ENCODE assay signal across 1 cellular context in the genomic region with DNA sequence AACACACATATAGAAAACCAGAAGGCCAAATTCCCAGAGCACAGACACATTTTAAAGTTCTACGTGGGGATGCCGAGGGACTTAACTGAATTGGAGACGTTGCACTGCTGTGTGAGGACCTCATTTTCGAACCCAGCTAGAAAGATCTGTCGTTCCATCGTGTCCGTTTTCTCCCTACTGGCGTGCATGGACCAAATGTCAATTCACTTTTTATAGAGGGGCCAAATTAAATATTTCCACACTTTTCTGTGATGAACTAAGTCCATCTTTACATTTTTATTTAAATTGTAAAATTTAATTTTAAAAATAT.
A peak's percentile ranks its signal among the peaks of the same experiment; 100 is the strongest.
TF ChIP-seq lines count a peak whose summit lies in the region.

No MANE protein-coding gene starts in this region.

TF ChIP-seq in HEK293, 187 proteins besides CTCF, POLR2A, EP300 and RAD21 (continued from another document):
- TF ChIP-seq, protein P1, sequence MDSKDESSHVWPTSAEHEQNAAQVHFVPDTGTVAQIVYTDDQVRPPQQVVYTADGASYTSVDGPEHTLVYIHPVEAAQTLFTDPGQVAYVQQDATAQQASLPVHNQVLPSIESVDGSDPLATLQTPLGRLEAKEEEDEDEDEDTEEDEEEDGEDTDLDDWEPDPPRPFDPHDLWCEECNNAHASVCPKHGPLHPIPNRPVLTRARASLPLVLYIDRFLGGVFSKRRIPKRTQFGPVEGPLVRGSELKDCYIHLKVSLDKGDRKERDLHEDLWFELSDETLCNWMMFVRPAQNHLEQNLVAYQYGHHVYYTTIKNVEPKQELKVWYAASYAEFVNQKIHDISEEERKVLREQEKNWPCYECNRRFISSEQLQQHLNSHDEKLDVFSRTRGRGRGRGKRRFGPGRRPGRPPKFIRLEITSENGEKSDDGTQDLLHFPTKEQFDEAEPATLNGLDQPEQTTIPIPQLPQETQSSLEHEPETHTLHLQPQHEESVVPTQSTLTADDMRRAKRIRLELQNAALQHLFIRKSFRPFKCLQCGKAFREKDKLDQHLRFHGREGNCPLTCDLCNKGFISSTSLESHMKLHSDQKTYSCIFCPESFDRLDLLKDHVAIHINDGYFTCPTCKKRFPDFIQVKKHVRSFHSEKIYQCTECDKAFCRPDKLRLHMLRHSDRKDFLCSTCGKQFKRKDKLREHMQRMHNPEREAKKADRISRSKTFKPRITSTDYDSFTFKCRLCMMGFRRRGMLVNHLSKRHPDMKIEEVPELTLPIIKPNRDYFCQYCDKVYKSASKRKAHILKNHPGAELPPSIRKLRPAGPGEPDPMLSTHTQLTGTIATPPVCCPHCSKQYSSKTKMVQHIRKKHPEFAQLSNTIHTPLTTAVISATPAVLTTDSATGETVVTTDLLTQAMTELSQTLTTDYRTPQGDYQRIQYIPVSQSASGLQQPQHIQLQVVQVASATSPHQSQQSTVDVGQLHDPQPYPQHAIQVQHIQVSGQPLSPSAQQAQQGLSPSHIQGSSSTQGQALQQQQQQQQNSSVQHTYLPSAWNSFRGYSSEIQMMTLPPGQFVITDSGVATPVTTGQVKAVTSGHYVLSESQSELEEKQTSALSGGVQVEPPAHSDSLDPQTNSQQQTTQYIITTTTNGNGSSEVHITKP (tag by site-specific recombination; IDR thresholded peaks at IDR 0.05) = peak; percentile 59; the same call in 1 of the 2 replicates
- TF ChIP-seq, protein P2, sequence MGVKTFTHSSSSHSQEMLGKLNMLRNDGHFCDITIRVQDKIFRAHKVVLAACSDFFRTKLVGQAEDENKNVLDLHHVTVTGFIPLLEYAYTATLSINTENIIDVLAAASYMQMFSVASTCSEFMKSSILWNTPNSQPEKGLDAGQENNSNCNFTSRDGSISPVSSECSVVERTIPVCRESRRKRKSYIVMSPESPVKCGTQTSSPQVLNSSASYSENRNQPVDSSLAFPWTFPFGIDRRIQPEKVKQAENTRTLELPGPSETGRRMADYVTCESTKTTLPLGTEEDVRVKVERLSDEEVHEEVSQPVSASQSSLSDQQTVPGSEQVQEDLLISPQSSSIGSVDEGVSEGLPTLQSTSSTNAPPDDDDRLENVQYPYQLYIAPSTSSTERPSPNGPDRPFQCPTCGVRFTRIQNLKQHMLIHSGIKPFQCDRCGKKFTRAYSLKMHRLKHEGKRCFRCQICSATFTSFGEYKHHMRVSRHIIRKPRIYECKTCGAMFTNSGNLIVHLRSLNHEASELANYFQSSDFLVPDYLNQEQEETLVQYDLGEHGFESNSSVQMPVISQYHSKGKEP (tag by site-specific recombination; IDR thresholded peaks at IDR 0.05) = no peak
- peak; percentile 66 for TF ChIP-seq ZNF335 (tag by site-specific recombination; conservative IDR thresholded peaks at IDR 0.05)
- TF ChIP-seq, protein P3, sequence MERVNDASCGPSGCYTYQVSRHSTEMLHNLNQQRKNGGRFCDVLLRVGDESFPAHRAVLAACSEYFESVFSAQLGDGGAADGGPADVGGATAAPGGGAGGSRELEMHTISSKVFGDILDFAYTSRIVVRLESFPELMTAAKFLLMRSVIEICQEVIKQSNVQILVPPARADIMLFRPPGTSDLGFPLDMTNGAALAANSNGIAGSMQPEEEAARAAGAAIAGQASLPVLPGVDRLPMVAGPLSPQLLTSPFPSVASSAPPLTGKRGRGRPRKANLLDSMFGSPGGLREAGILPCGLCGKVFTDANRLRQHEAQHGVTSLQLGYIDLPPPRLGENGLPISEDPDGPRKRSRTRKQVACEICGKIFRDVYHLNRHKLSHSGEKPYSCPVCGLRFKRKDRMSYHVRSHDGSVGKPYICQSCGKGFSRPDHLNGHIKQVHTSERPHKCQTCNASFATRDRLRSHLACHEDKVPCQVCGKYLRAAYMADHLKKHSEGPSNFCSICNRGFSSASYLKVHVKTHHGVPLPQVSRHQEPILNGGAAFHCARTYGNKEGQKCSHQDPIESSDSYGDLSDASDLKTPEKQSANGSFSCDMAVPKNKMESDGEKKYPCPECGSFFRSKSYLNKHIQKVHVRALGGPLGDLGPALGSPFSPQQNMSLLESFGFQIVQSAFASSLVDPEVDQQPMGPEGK (tag by site-specific recombination; IDR thresholded peaks at IDR 0.05) = 0 out of 2 replicates have a peak, but pooled peaks have one; percentile 2
- TF ChIP-seq, protein P4, sequence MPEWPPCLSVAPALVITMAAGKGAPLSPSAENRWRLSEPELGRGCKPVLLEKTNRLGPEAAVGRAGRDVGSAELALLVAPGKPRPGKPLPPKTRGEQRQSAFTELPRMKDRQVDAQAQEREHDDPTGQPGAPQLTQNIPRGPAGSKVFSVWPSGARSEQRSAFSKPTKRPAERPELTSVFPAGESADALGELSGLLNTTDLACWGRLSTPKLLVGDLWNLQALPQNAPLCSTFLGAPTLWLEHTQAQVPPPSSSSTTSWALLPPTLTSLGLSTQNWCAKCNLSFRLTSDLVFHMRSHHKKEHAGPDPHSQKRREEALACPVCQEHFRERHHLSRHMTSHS (tag by site-specific recombination; IDR thresholded peaks at IDR 0.05) = no peak
- 0 out of 2 replicates have a peak, but pooled peaks have one; percentile 0 for TF ChIP-seq ZNF654 (tag by site-specific recombination; IDR thresholded peaks at IDR 0.05; ENCODE audit: low read depth)
- TF ChIP-seq, protein P5, sequence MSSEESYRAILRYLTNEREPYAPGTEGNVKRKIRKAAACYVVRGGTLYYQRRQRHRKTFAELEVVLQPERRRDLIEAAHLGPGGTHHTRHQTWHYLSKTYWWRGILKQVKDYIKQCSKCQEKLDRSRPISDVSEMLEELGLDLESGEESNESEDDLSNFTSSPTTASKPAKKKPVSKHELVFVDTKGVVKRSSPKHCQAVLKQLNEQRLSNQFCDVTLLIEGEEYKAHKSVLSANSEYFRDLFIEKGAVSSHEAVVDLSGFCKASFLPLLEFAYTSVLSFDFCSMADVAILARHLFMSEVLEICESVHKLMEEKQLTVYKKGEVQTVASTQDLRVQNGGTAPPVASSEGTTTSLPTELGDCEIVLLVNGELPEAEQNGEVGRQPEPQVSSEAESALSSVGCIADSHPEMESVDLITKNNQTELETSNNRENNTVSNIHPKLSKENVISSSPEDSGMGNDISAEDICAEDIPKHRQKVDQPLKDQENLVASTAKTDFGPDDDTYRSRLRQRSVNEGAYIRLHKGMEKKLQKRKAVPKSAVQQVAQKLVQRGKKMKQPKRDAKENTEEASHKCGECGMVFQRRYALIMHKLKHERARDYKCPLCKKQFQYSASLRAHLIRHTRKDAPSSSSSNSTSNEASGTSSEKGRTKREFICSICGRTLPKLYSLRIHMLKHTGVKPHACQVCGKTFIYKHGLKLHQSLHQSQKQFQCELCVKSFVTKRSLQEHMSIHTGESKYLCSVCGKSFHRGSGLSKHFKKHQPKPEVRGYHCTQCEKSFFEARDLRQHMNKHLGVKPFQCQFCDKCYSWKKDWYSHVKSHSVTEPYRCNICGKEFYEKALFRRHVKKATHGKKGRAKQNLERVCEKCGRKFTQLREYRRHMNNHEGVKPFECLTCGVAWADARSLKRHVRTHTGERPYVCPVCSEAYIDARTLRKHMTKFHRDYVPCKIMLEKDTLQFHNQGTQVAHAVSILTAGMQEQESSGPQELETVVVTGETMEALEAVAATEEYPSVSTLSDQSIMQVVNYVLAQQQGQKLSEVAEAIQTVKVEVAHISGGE (tag by site-specific recombination; conservative IDR thresholded peaks at IDR 0.05; ENCODE audit: low read depth) = peak; percentile 25
- peak; percentile 65; the same call in 1 of the 2 replicates for TF ChIP-seq ZFP37 (tag by site-specific recombination; IDR thresholded peaks at IDR 0.05)
- TF ChIP-seq, protein P6, sequence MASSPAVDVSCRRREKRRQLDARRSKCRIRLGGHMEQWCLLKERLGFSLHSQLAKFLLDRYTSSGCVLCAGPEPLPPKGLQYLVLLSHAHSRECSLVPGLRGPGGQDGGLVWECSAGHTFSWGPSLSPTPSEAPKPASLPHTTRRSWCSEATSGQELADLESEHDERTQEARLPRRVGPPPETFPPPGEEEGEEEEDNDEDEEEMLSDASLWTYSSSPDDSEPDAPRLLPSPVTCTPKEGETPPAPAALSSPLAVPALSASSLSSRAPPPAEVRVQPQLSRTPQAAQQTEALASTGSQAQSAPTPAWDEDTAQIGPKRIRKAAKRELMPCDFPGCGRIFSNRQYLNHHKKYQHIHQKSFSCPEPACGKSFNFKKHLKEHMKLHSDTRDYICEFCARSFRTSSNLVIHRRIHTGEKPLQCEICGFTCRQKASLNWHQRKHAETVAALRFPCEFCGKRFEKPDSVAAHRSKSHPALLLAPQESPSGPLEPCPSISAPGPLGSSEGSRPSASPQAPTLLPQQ (tag by site-specific recombination; IDR thresholded peaks at IDR 0.05) = 0 out of 2 replicates have a peak, but pooled peaks have one; percentile 10
- no peak for TF ChIP-seq RBAK (tag by site-specific recombination; IDR thresholded peaks at IDR 0.05)
- TF ChIP-seq SP7 (tag by site-specific recombination; IDR thresholded peaks at IDR 0.05) = no peak
